In the genomic region with DNA sequence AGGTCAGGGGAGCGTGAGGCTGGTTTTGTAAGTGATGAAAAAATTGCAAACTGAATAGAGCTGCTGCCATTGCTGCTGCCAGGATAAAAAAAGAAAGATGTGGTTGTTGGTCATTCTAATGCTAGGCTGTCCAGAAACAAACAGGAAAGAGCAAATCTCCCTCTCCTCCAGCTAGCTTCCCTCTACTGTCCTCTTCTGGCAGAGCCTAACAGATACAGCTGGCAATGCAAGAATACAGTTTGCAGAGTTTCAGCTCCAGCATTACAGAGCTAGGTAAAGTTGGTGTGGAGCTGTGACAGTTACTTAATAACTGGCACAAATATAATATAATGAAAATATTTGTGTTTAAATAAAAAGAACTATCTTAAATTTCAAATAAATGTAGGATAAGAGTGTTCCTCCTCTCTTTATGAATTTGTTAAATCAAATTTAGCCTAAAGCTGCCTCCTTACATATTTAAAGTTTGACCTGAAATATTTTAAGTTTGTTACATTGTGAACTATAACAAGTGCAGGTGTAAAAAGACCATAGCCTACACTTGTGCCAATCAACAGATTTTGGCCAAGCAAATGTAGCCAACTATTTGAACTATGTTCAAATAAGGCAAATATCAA, we compare ENCODE assay signal across 8 cellular contexts.
DNase-seq lines count a peak whose midpoint lies in the region; ATAC-seq and TF ChIP-seq lines count a peak whose summit lies in the region.

No MANE protein-coding gene starts in this region.

- ATAC-seq in GM18511 (IDR thresholded peaks at IDR 0.05; ENCODE audit: unreplicated experiment): peak; percentile 86
- peak; percentile 71 for ATAC-seq in HG03060 (IDR thresholded peaks at IDR 0.05; ENCODE audit: low read depth, unreplicated experiment)
- no peak for ATAC-seq in activated T-cell treated with anti-CD3 and anti-CD28 coated beads, Interleukin-2, amount 50 U/mL, for 4 hours

- H3K4me3 Mint-ChIP-seq in activated T-cell treated with anti-CD3 and anti-CD28 coated beads, Interleukin-2, amount 50 U/mL, for 4 hours: no peak overlapping the region

- intact Hi-C loops in ascending aorta (cut with DNase I): no loop called here

- H3K9me3 ChIP-seq in ascending aorta: no peaks in the 10 kb centered on the region

- H3K27ac ChIP-seq in ascending aorta: no peak overlapping the region

- no peaks in the 10 kb centered on the region for H3K4me1 Mint-ChIP-seq in activated T-cell treated with anti-CD3 and anti-CD28 coated beads, Interleukin-2, amount 50 U/mL, for 4 hours (ENCODE audit: low read depth)

- H3K27me3 ChIP-seq in ascending aorta: no peaks in the 10 kb centered on the region

- peak in 2 of 3 experiments; percentile 7 to 32 for TF ChIP-seq CTCF in ascending aorta (IDR thresholded peaks at IDR 0.05)

- DNase-seq in ascending aorta (ENCODE audit: low spot score in 2 of 2) (no peak), medulla oblongata (ENCODE audit: extremely low spot score) (peak; percentile 73), amniotic stem cell (lab: John Stamatoyannopoulos, UW) (no peak), NCI-H2196 treated with DMSO at 0.1 percent for 48 hours (lab: John Stamatoyannopoulos, UW; ENCODE audit: unreplicated experiment) (no peak), SHP77 treated with DMSO at 0.1 percent for 48 hours (lab: John Stamatoyannopoulos, UW) (no peak)
- no peak for DNase-seq in activated T-cell treated with anti-CD3 and anti-CD28 coated beads, Interleukin-2, amount 50 U/mL, for 4 hours

- H3K36me3 ChIP-seq in ascending aorta: no peaks in the 10 kb centered on the region

- no peak overlapping the region for H3K4me3 ChIP-seq in ascending aorta

- H3K9me3 Mint-ChIP-seq in activated T-cell treated with anti-CD3 and anti-CD28 coated beads, Interleukin-2, amount 50 U/mL, for 4 hours: no peaks in the 10 kb centered on the region

- peaks cover 4% of the 10 kb centered on the region for H3K27me3 Mint-ChIP-seq in activated T-cell treated with anti-CD3 and anti-CD28 coated beads, Interleukin-2, amount 50 U/mL, for 4 hours (ENCODE audit: low read depth)

- H3K36me3 Mint-ChIP-seq in activated T-cell treated with anti-CD3 and anti-CD28 coated beads, Interleukin-2, amount 50 U/mL, for 4 hours (ENCODE audit: insufficient read depth): no peaks in the 10 kb centered on the region

- H3K4me1 ChIP-seq in ascending aorta: no peaks in the 10 kb centered on the region

Comparison
In these comparisons a context has a peak if more than half of its experiments do, and no peak if none do; other contexts are left out.
1. ATAC-seq: peak in GM18511 (single experiment) and HG03060 (single experiment); none in activated T-cell treated with anti-CD3 and anti-CD28 coated beads, Interleukin-2, amount 50 U/mL, for 4 hours (0 of 2).